In the genomic region with DNA sequence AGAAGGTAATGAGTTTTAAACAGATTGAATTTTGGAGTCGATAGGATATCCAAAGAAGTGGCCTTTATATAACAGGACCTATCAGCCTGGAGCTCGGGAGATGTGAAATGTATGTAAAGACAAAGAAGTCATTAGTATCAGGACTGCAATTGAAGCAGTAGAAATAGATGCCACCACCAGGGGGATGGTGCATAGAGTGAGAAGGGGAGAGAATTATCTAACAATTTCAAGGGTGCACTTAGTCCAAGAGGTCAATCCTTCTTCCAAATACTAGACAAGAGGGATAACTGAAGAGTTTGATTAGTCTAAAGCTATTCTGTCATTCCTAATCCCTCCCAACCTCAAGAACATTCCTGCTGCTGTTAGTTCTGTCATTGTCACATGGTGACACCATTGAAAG, we compare ENCODE assay signal across 16 cellular contexts.
DNase-seq lines count a peak whose midpoint lies in the region; ATAC-seq, FAIRE-seq and TF ChIP-seq lines count a peak whose summit lies in the region.
"Had no signal": no experiment of that assay in that cellular context is flagged by ENCODE, and none has a peak within 500 bp of the region (broad histone marks: within the 10 kb centered on the region; RNA-seq: fewer than 3 reads in every experiment).

No MANE protein-coding gene starts in this region.

- H3K36me3 ChIP-seq in A673 (ENCODE audit: insufficient read depth, low read length, poor library complexity, severe bottlenecking) (no peaks in the 10 kb centered on the region), OCI-LY1 (ENCODE audit: insufficient read depth, low read length) (no peaks in the 10 kb centered on the region)
- H3K36me3 ChIP-seq: adrenal gland had no signal

- CTCF ChIA-PET in A673 (lab: Charles Lee) = no interaction called here

- no peaks in the 10 kb centered on the region for H4K20me1 ChIP-seq in OCI-LY1 (ENCODE audit: insufficient read depth, low read length)

- H3K79me2 ChIP-seq in OCI-LY1 (ENCODE audit: insufficient read depth, low read length) = no peaks in the 10 kb centered on the region

- no peak for ATAC-seq in HG03039 (IDR thresholded peaks at IDR 0.05; ENCODE audit: unreplicated experiment)

- no peak overlapping the region for H3K4me2 ChIP-seq in OCI-LY1 (ENCODE audit: low read length)

- no TSS peak for BruUV-seq in A673 (replicated peaks; lab: Mats Ljungman, UMichigan)

- DNase-seq in A673 (ENCODE audit: low spot score) (no peak), fibroblast of pulmonary artery (ENCODE audit: low read depth) (no peak), DMS153 treated with DMSO at 0.1 percent for 48 hours (lab: John Stamatoyannopoulos, UW; ENCODE audit: unreplicated experiment) (no peak), D721Med (ENCODE audit: insufficient read length, low spot score) (no peak), cerebellar cortex (ENCODE audit: low spot score) (no peak)
- DNase-seq: activated T-cell treated with anti-CD3 and anti-CD28 coated beads, Interleukin-2, amount 50 U/mL, for 48 hours; adrenal gland; GF-D8; KBM-7; NCI-H2081; stimulated activated CD4-positive, alpha-beta T cell treated with anti-CD3 and anti-CD28 coated beads, Interleukin-4, amount 100 ng/mL, for 1 hour; stimulated activated naive B cell treated with anti-CD40 and anti-IgM and Interleukin-4, amounts not matched to agents 10 μg/mL and 1 μg/mL and 100 μg/mL, for 72 hours had no signal

- no peaks in the 10 kb centered on the region for H3F3A ChIP-seq in OCI-LY1 (ENCODE audit: insufficient read depth, low read length)

- intact Hi-C loops in A673 (cut with micrococcal nuclease; ENCODE audit: unreplicated experiment) = no loop called here

- no peak overlapping the region for H3K9ac ChIP-seq in OCI-LY1 (ENCODE audit: low read length)

- no peak overlapping the region for H3K27ac ChIP-seq in A673 (ENCODE audit: low read depth, low read length, poor library complexity, severe bottlenecking)
- no peak overlapping the region for H3K27ac ChIP-seq in OCI-LY1 (ENCODE audit: low read depth, low read length, poor library complexity, severe bottlenecking)
- H3K27ac ChIP-seq: adrenal gland had no signal

- no peak overlapping the region for H2AFZ ChIP-seq in OCI-LY1 (ENCODE audit: low read length)

- no peak for FAIRE-seq in D721Med (lab: Jason Lieb, UNC)
- FAIRE-seq: islet of Langerhans had no signal

- peak; percentile 35; the same call in 1 of the 2 replicates for TF ChIP-seq CTCF in A673 (conservative IDR thresholded peaks at IDR 0.05; ENCODE audit: low read depth, low read length)
- peak; percentile 36; the same call in 1 of the 3 replicates for TF ChIP-seq CTCF in GM12872 (IDR thresholded peaks at IDR 0.05; ENCODE audit: insufficient read depth, low read depth, low read length)
- TF ChIP-seq CTCF in OCI-LY1 (IDR thresholded peaks at IDR 0.05; ENCODE audit: low read length) = peak; percentile 24; the same call in 1 of the 2 replicates
- peak; percentile 7 for TF ChIP-seq CTCF in fibroblast of pulmonary artery (IDR thresholded peaks at IDR 0.05; ENCODE audit: low read length, missing control alignments)
- TF ChIP-seq CTCF in D721Med (IDR thresholded peaks at IDR 0.05; ENCODE audit: insufficient read depth, missing control alignments) = no peak

- H3K4me3 ChIP-seq in A673 (ENCODE audit: low read depth, low read length, poor library complexity, severe bottlenecking) = no peak overlapping the region
- no peak overlapping the region for H3K4me3 ChIP-seq in OCI-LY1 (ENCODE audit: low read depth, low read length, poor library complexity, severe bottlenecking)
- no peak overlapping the region for H3K4me3 ChIP-seq in fibroblast of pulmonary artery (replicated peaks; ENCODE audit: low read depth, low read length)
- H3K4me3 ChIP-seq: adrenal gland had no signal

- H3K9me3 ChIP-seq in A673 (ENCODE audit: low read depth, low read length, poor library complexity, severe bottlenecking) (no peaks in the 10 kb centered on the region), OCI-LY1 (ENCODE audit: low read length) (no peaks in the 10 kb centered on the region)
- H3K9me3 ChIP-seq: adrenal gland had no signal

- POLR2A ChIA-PET in A673 (lab: Charles Lee; ENCODE audit: low non-redundant PET) = no interaction called here

- H3K9me2 ChIP-seq in OCI-LY1 (ENCODE audit: low read depth, low read length) = no peaks in the 10 kb centered on the region

- H3K4me1 ChIP-seq in A673 (ENCODE audit: insufficient read depth, low read length, poor library complexity, severe bottlenecking) (no peaks in the 10 kb centered on the region), OCI-LY1 (ENCODE audit: insufficient read depth, low read length, severe bottlenecking) (no peaks in the 10 kb centered on the region)
- H3K4me1 ChIP-seq: adrenal gland had no signal

- H3K27me3 ChIP-seq in A673 (replicated peaks; ENCODE audit: insufficient read depth, low read depth, low read length, poor library complexity) (no peaks in the 10 kb centered on the region), OCI-LY1 (ENCODE audit: insufficient read depth, low read length) (no peaks in the 10 kb centered on the region)
- H3K27me3 ChIP-seq: adrenal gland had no signal
